In the genomic region with DNA sequence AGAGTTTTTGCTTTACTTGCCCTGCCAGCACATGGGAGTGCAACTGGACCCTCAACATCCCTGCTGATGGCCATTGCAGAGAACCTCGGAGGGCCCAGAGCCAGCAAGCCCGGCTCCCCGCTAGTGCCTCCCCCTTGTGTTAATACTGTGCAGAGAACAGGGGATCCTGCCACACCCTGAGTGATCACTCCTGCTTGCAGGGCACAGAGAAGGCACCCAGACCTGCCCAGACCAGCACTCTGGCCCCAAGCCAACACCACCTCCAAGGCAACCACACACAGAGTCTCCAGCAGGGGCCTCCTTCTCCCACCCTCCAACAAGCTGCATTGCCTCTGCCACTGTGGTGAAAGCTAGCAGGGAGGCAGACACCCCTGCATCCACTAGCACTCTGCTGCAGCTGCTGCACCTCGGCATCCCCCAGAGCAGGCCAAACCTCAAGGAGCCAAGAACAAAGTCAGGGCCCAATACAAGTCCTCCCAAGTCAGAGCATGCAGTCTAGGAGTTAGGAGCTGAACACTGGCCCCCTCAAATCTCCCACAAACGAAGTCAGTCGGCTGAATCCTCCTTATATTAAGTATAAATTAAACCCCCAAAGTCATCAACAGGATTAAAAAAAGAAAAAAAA, we compare ENCODE assay signal across 17 cellular contexts.
"Had no signal": no experiment of that assay in that cellular context is flagged by ENCODE, and none has a peak within 500 bp of the region (broad histone marks: within the 10 kb centered on the region; RNA-seq: fewer than 3 reads in every experiment).

No MANE protein-coding gene starts in this region.

- H3K4me1 Mint-ChIP-seq: activated CD4-positive, alpha-beta T cell treated with anti-CD3 and anti-CD28 coated beads for 36 hours; activated naive CD8-positive, alpha-beta T cell treated with anti-CD3 and anti-CD28 coated beads, Interleukin-2, amount 50 U/mL, for 24 hours had no signal

- H3K4me3 Mint-ChIP-seq: activated CD4-positive, alpha-beta T cell treated with anti-CD3 and anti-CD28 coated beads for 36 hours; activated CD8-positive, alpha-beta T cell treated with anti-CD3 and anti-CD28 coated beads, Interleukin-2, amount 10 ng/mL, durations not matched to agents 7 days and 5 days; activated naive CD8-positive, alpha-beta T cell treated with anti-CD3 and anti-CD28 coated beads, Interleukin-2, amount 50 U/mL, for 24 hours; natural killer cell treated with Interleukin-12 subunit alpha and Interleukin-12 subunit beta and Interleukin-15 and Interleukin-18, amount 100 ng/mL, for 72 hours; stimulated activated naive CD8-positive, alpha-beta T cell treated with anti-CD3 and anti-CD28 coated beads, Interleukin-15, Interleukin-2, amounts not matched to agents 100 ng/mL and 50 ng/mL, for 24 hours had no signal

- H3K9me3 ChIP-seq: colonic mucosa, prostate gland, right lobe of liver, testis had no signal

- H3K9me3 Mint-ChIP-seq: activated naive CD8-positive, alpha-beta T cell treated with anti-CD3 and anti-CD28 coated beads, Interleukin-2, amount 50 U/mL, for 24 hours; stimulated activated naive CD8-positive, alpha-beta T cell treated with anti-CD3 and anti-CD28 coated beads, Interleukin-15, Interleukin-2, amounts not matched to agents 100 ng/mL and 50 ng/mL, for 24 hours had no signal

- DNase-seq: activated CD4-positive, alpha-beta T cell treated with anti-CD3 and anti-CD28 coated beads for 36 hours; activated CD8-positive, alpha-beta memory T cell treated with anti-CD3 and anti-CD28 coated beads, Interleukin-2, amount 50 U/mL, for 48 hours; activated CD8-positive, alpha-beta T cell treated with anti-CD3 and anti-CD28 coated beads, Interleukin-2, amount 10 ng/mL, durations not matched to agents 7 days and 5 days; activated naive CD8-positive, alpha-beta T cell treated with anti-CD3 and anti-CD28 coated beads, Interleukin-2, amount 50 U/mL, for 24 hours; colonic mucosa; effector CD8-positive, alpha-beta T cell; hypothalamus; mammary epithelial cell; occipital lobe; stimulated activated CD4-positive, alpha-beta T cell treated with anti-CD3 and anti-CD28 coated beads, Interleukin-2, amount 100 ng/mL, for 24 hours; T-helper 9 cell; testis had no signal

- ATAC-seq: activated CD4-positive, alpha-beta T cell treated with anti-CD3 and anti-CD28 coated beads for 36 hours; activated CD8-positive, alpha-beta T cell treated with anti-CD3 and anti-CD28 coated beads, Interleukin-2, amount 10 ng/mL, durations not matched to agents 7 days and 5 days had no signal

- H3K4me3 ChIP-seq: cardiac muscle cell, colonic mucosa, prostate gland, right lobe of liver, testis had no signal

- H3K27me3 Mint-ChIP-seq: activated CD4-positive, alpha-beta T cell treated with anti-CD3 and anti-CD28 coated beads for 36 hours; activated naive CD8-positive, alpha-beta T cell treated with anti-CD3 and anti-CD28 coated beads, Interleukin-2, amount 50 U/mL, for 24 hours; natural killer cell treated with Interleukin-12 subunit alpha and Interleukin-12 subunit beta and Interleukin-15 and Interleukin-18, amount 100 ng/mL, for 72 hours; stimulated activated naive CD8-positive, alpha-beta T cell treated with anti-CD3 and anti-CD28 coated beads, Interleukin-15, Interleukin-2, amounts not matched to agents 100 ng/mL and 50 ng/mL, for 24 hours had no signal

- H3K27ac ChIP-seq: cardiac muscle cell, colonic mucosa, prostate gland, right lobe of liver, testis had no signal

- H3K27ac Mint-ChIP-seq: activated CD4-positive, alpha-beta T cell treated with anti-CD3 and anti-CD28 coated beads for 36 hours; activated CD8-positive, alpha-beta T cell treated with anti-CD3 and anti-CD28 coated beads, Interleukin-2, amount 10 ng/mL, durations not matched to agents 7 days and 5 days; activated naive CD8-positive, alpha-beta T cell treated with anti-CD3 and anti-CD28 coated beads, Interleukin-2, amount 50 U/mL, for 24 hours; natural killer cell treated with Interleukin-12 subunit alpha and Interleukin-12 subunit beta and Interleukin-15 and Interleukin-18, amount 100 ng/mL, for 72 hours; stimulated activated naive CD8-positive, alpha-beta T cell treated with anti-CD3 and anti-CD28 coated beads, Interleukin-15, Interleukin-2, amounts not matched to agents 100 ng/mL and 50 ng/mL, for 24 hours had no signal

- H3K4me1 ChIP-seq: colonic mucosa, prostate gland, right lobe of liver, testis had no signal

- H3K27me3 ChIP-seq: cardiac muscle cell, colonic mucosa, right lobe of liver, testis had no signal

- H3K36me3 ChIP-seq: cardiac muscle cell, colonic mucosa, prostate gland, right lobe of liver had no signal

- H3K36me3 Mint-ChIP-seq: natural killer cell treated with Interleukin-12 subunit alpha and Interleukin-12 subunit beta and Interleukin-15 and Interleukin-18, amount 100 ng/mL, for 72 hours had no signal
